21 cellular contexts compared by ENCODE assay signal in genomic region chr15:82799183-82799841, GRCh38. TPM values are rescaled to one million over a fixed set of nuclear protein-coding genes. Genes with fewer than 3 reads are reported as not detected.
"Had no signal": no experiment of that assay in that cellular context is flagged by ENCODE, and none has a peak within 500 bp of the region (broad histone marks: within the 10 kb centered on the region; RNA-seq: fewer than 3 reads in every experiment).

No MANE protein-coding gene starts in this region.

- ATAC-seq: esophagus mucosa; left colon; naive thymus-derived CD4-positive, alpha-beta T cell; stimulated activated memory B cell treated with anti-CD40 and anti-IgM and Interleukin-4, amounts not matched to agents 10 μg/mL and 1 μg/mL and 100 μg/mL, for 72 hours; upper lobe of right lung had no signal

- H2AFZ ChIP-seq: hepatocyte, parathyroid adenoma had no signal

- H3K79me2 ChIP-seq: hepatocyte, parathyroid adenoma had no signal

- H3K9me3 ChIP-seq: prostate gland, testis, tibial nerve, upper lobe of right lung, vagina had no signal

- FAIRE-seq: endometrium, frontal cortex had no signal

- H3K9ac ChIP-seq: parathyroid adenoma had no signal

- H3K4me2 ChIP-seq: hepatocyte had no signal

- H3K27me3 ChIP-seq: testis, tibial nerve, upper lobe of right lung, vagina had no signal

- H3K4me1 ChIP-seq: parathyroid adenoma, prostate gland, testis, tibial nerve, upper lobe of right lung, vagina had no signal

- DNase-seq: effector memory CD4-positive, alpha-beta T cell; left colon; mammary epithelial cell; naive thymus-derived CD4-positive, alpha-beta T cell; nephron progenitor cell; stimulated activated CD4-positive, alpha-beta T cell treated with anti-CD3 and anti-CD28 coated beads, Interleukin-4, amount 100 ng/mL, for 24 hours; testis; upper lobe of right lung had no signal

- H3K36me3 ChIP-seq: prostate gland, upper lobe of right lung, vagina had no signal

- H3K27ac ChIP-seq: hepatocyte, parathyroid adenoma, prostate gland, testis, tibial nerve, upper lobe of right lung, vagina had no signal

- H3K4me3 ChIP-seq: hepatocyte, prostate gland, testis, tibial nerve, upper lobe of right lung, vagina had no signal

RNA-seq across cellular contexts. Expression of gene FSD2, which starts 6.6 kb away (rescaled TPM):
- total RNA-seq: esophagus mucosa; fibroblast of lung; frontal cortex; hepatocyte; left colon; mesenteric fat pad; naive thymus-derived CD4-positive, alpha-beta T cell; omental fat pad; subcutaneous adipose tissue; upper lobe of right lung; vagina had no signal
- polyA plus RNA-seq: fibroblast of lung; mammary epithelial cell; naive thymus-derived CD4-positive, alpha-beta T cell had no signal
